In genomic region chr11:83285131-83285770, GRCh38 we compare ENCODE assay signal across 8 cellular contexts. TPM values are rescaled to one million over a fixed set of nuclear protein-coding genes. Genes with fewer than 3 reads are reported as not detected.
A peak's percentile ranks its signal among the peaks of the same experiment; 100 is the strongest.
DNase-seq lines count a peak whose midpoint lies in the region; ATAC-seq lines count a peak whose summit lies in the region.

No MANE protein-coding gene starts in this region.

- H3K27me3 Mint-ChIP-seq in activated naive CD4-positive, alpha-beta T cell treated with anti-CD3 and anti-CD28 coated beads, Interleukin-2, amount 50 U/mL, for 24 hours: no peaks in the 10 kb centered on the region
- H3K27me3 Mint-ChIP-seq in activated T-helper 2 cell treated with anti-CD3 and anti-CD28 coated beads, Interferon-gamma antibody, Interleukin-2, Interleukin-4, amounts not matched to agents 10 μg/mL and 5 μg/mL and 100 μg/mL, durations not matched to agents 14 hours and 24 hours and 36 hours (ENCODE audit: low read depth): peaks cover 3% of the 10 kb centered on the region
- no peaks in the 10 kb centered on the region for H3K27me3 Mint-ChIP-seq in stimulated activated naive CD8-positive, alpha-beta T cell treated with anti-CD3 and anti-CD28 coated beads, Interleukin-15, amount 100 ng/mL, for 72 hours

- no peaks in the 10 kb centered on the region for H3K27me3 ChIP-seq in iPS DF 6.9 (ENCODE audit: control insufficient read depth, insufficient read depth, low read length)

- no CpG with 5 or more reads among the region's 22 CpGs for WGBS in iPS DF 6.9 (ENCODE audit: insufficient coverage, insufficient read length)

- H3K4me3 Mint-ChIP-seq in activated naive CD4-positive, alpha-beta T cell treated with anti-CD3 and anti-CD28 coated beads, Interleukin-2, amount 50 U/mL, for 24 hours: peak overlapping the region; percentile 98
- peak overlapping the region; percentile 89 for H3K4me3 Mint-ChIP-seq in activated T-helper 2 cell treated with anti-CD3 and anti-CD28 coated beads, Interferon-gamma antibody, Interleukin-2, Interleukin-4, amounts not matched to agents 10 μg/mL and 5 μg/mL and 100 μg/mL, durations not matched to agents 14 hours and 24 hours and 36 hours (ENCODE audit: low read depth)
- peak overlapping the region; percentile 86 to 97 for H3K4me3 Mint-ChIP-seq in stimulated activated naive CD8-positive, alpha-beta T cell treated with anti-CD3 and anti-CD28 coated beads, Interleukin-15, amount 100 ng/mL, for 72 hours

- peak overlapping the region; percentile 91; the same call in 1 of the 2 replicates for H3K4me3 ChIP-seq in iPS DF 6.9 (ENCODE audit: low read length)

- peak overlapping the region; percentile 97 for H3K27ac Mint-ChIP-seq in activated naive CD4-positive, alpha-beta T cell treated with anti-CD3 and anti-CD28 coated beads, Interleukin-2, amount 50 U/mL, for 24 hours
- peak overlapping the region; percentile 96 for H3K27ac Mint-ChIP-seq in activated T-helper 2 cell treated with anti-CD3 and anti-CD28 coated beads, Interferon-gamma antibody, Interleukin-2, Interleukin-4, amounts not matched to agents 10 μg/mL and 5 μg/mL and 100 μg/mL, durations not matched to agents 14 hours and 24 hours and 36 hours
- peak overlapping the region; percentile 98 to 100 for H3K27ac Mint-ChIP-seq in stimulated activated naive CD8-positive, alpha-beta T cell treated with anti-CD3 and anti-CD28 coated beads, Interleukin-15, amount 100 ng/mL, for 72 hours

- H3K9me3 Mint-ChIP-seq in activated naive CD4-positive, alpha-beta T cell treated with anti-CD3 and anti-CD28 coated beads, Interleukin-2, amount 50 U/mL, for 24 hours: peaks cover 3% of the 10 kb centered on the region
- peaks cover 4% of the 10 kb centered on the region for H3K9me3 Mint-ChIP-seq in activated T-helper 2 cell treated with anti-CD3 and anti-CD28 coated beads, Interferon-gamma antibody, Interleukin-2, Interleukin-4, amounts not matched to agents 10 μg/mL and 5 μg/mL and 100 μg/mL, durations not matched to agents 14 hours and 24 hours and 36 hours
- H3K9me3 Mint-ChIP-seq in stimulated activated naive CD8-positive, alpha-beta T cell treated with anti-CD3 and anti-CD28 coated beads, Interleukin-15, amount 100 ng/mL, for 72 hours: peaks cover 0 to 3% of the 10 kb centered on the region in 2 donors

- H3K9me3 ChIP-seq in iPS DF 6.9 (ENCODE audit: control insufficient read depth, insufficient read depth, low read length): no peaks in the 10 kb centered on the region

- peaks cover 48% of the 10 kb centered on the region for H3K4me1 Mint-ChIP-seq in activated naive CD4-positive, alpha-beta T cell treated with anti-CD3 and anti-CD28 coated beads, Interleukin-2, amount 50 U/mL, for 24 hours
- peaks cover 26% of the 10 kb centered on the region for H3K4me1 Mint-ChIP-seq in activated T-helper 2 cell treated with anti-CD3 and anti-CD28 coated beads, Interferon-gamma antibody, Interleukin-2, Interleukin-4, amounts not matched to agents 10 μg/mL and 5 μg/mL and 100 μg/mL, durations not matched to agents 14 hours and 24 hours and 36 hours (ENCODE audit: low read depth)
- peaks cover 32% of the 10 kb centered on the region for H3K4me1 Mint-ChIP-seq in stimulated activated naive CD8-positive, alpha-beta T cell treated with anti-CD3 and anti-CD28 coated beads, Interleukin-15, amount 100 ng/mL, for 72 hours

- H3K36me3 ChIP-seq in iPS DF 6.9 (ENCODE audit: control insufficient read depth, insufficient read depth, low read length): no peaks in the 10 kb centered on the region

- intact Hi-C loops in activated T-helper 2 cell treated with anti-CD3 and anti-CD28 coated beads, Interferon-gamma antibody, Interleukin-2, Interleukin-4, amounts not matched to agents 10 μg/mL and 5 μg/mL and 100 μg/mL, durations not matched to agents 14 hours and 24 hours and 36 hours (cut with micrococcal nuclease): loop anchor here (2.0 to 5.0 kb wide), 2 partner anchors 214 to 288 kb away; partner anchors contain the start of gene RAB30

- H3K27ac ChIP-seq in iPS DF 6.9 (ENCODE audit: low read length): no peak overlapping the region

- peak; percentile 35 for ATAC-seq in HG03135 (IDR thresholded peaks at IDR 0.05; ENCODE audit: unreplicated experiment)
- ATAC-seq in stimulated activated naive CD8-positive, alpha-beta T cell treated with anti-CD3 and anti-CD28 coated beads, Interleukin-15, amount 100 ng/mL, for 72 hours: peak; percentile 56

- H3K36me3 Mint-ChIP-seq in activated naive CD4-positive, alpha-beta T cell treated with anti-CD3 and anti-CD28 coated beads, Interleukin-2, amount 50 U/mL, for 24 hours: peaks cover 7% of the 10 kb centered on the region
- H3K36me3 Mint-ChIP-seq in activated T-helper 2 cell treated with anti-CD3 and anti-CD28 coated beads, Interferon-gamma antibody, Interleukin-2, Interleukin-4, amounts not matched to agents 10 μg/mL and 5 μg/mL and 100 μg/mL, durations not matched to agents 14 hours and 24 hours and 36 hours (ENCODE audit: low read depth): peaks cover 11% of the 10 kb centered on the region

- DNase-seq in activated naive CD4-positive, alpha-beta T cell treated with Interleukin-2 at 50 U/mL for 16 hours: no peak
- DNase-seq in activated T-helper 2 cell treated with anti-CD3 and anti-CD28 coated beads, Interferon-gamma antibody, Interleukin-2, Interleukin-4, amounts not matched to agents 10 μg/mL and 5 μg/mL and 100 μg/mL, durations not matched to agents 14 hours and 24 hours and 36 hours (ENCODE audit: low spot score): no peak
- peak; percentile 7 for DNase-seq in iPS DF 6.9 (ENCODE audit: low read depth, low spot score)
- no peak for DNase-seq in stimulated activated naive CD8-positive, alpha-beta T cell treated with anti-CD3 and anti-CD28 coated beads, Interleukin-15, amount 100 ng/mL, for 72 hours
- no peak for DNase-seq in stimulated activated CD4-positive, alpha-beta T cell treated with anti-CD3 and anti-CD28 coated beads, Interleukin-2, amount 100 ng/mL, for 48 hours
- no peak for DNase-seq in DMS79 treated with DMSO at 0.1 percent for 48 hours (lab: John Stamatoyannopoulos, UW)

- H3K4me1 ChIP-seq in iPS DF 6.9 (ENCODE audit: control insufficient read depth, insufficient read depth, low read length): no peaks in the 10 kb centered on the region

RNA-seq across cellular contexts. Expression of gene CCDC90B, which starts 0.9 kb away (rescaled TPM):
- 25.4 and 27.2 TPM in 2 replicates for total RNA-seq in activated T-helper 2 cell treated with anti-CD3 and anti-CD28 coated beads, Interferon-gamma antibody, Interleukin-2, Interleukin-4, amounts not matched to agents 10 μg/mL and 5 μg/mL and 100 μg/mL, durations not matched to agents 14 hours and 24 hours and 36 hours
